In the genomic region with DNA sequence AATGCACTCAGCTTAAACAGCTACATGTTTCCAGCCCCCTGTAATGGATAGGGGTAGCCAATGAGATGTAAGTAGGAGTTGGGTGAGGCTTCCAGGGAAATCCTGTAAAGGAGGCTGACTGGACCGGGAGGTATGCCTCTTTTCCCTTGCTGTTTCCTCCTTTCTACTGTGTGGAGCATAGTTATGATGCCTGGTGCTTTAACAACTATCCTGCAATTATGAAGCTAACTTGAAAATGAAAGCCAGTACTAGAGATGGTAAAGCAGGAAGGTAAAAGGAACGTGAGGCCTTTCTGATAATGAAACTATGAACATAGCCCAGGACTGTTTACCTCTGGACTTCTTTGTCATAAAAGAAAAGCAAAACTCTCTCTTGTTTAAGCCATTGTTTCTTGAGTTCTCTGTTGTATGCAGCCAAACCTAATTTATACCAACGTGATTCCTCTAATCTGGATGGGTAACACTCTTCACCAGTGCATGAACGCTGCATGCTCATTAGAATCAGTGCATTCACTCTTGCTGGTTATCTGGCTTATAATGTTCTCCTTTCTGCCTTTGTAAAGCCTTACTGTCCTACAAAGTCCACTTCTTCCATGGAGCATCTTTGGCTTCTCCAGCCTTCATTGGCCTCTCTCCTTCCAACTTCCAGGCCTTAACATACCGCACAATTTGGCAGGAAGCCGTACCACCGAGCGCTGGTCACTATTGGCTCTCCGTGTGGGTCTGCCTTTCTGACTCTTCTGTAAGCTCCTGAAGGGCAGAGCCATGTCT, we compare ENCODE assay signal across 14 cellular contexts. TPM values are rescaled to one million over a fixed set of nuclear protein-coding genes. Genes with fewer than 3 reads are reported as not detected.
DNase-seq lines count a peak whose midpoint lies in the region; ATAC-seq, FAIRE-seq and TF ChIP-seq lines count a peak whose summit lies in the region.
"Had no signal": no experiment of that assay in that cellular context is flagged by ENCODE, and none has a peak within 500 bp of the region (broad histone marks: within the 10 kb centered on the region; RNA-seq: fewer than 3 reads in every experiment).

No MANE protein-coding gene starts in this region.

- in situ Hi-C loops in Panc1 (cut with HindIII; ENCODE audit: low pct_unique_long_range_greater_than_20kb, low sequenced_read_pairs) = no loop called here

- H3K27me3 Mint-ChIP-seq in T-helper 17 cell = peaks cover 44% of the 10 kb centered on the region

- H3K9me3 ChIP-seq in A549 (no peaks in the 10 kb centered on the region), Panc1 (ENCODE audit: control insufficient read depth, insufficient read depth, low read depth, low read length) (no peaks in the 10 kb centered on the region), T-helper 17 cell (ENCODE audit: control insufficient read depth, low read length, poor library complexity, severe bottlenecking) (no peaks in the 10 kb centered on the region)
- H3K9me3 ChIP-seq: tibial nerve had no signal

- H3K36me3 Mint-ChIP-seq in T-helper 17 cell (ENCODE audit: low read depth) = no peaks in the 10 kb centered on the region
- H3K36me3 Mint-ChIP-seq: naive B cell had no signal

- no peaks in the 10 kb centered on the region for H3K27me3 ChIP-seq in Panc1 (ENCODE audit: control insufficient read depth, insufficient read depth, low read length)
- H3K27me3 ChIP-seq: tibial nerve had no signal

- DNase-seq in A549 (ENCODE audit: low read depth in 1 of 2, low spot score in 1 of 2) = no peak
- no peak for DNase-seq in Panc1 (ENCODE audit: low read depth, low spot score)
- DNase-seq in fibroblast of the aortic adventitia (ENCODE audit: low read depth) = peak; percentile 51
- DNase-seq in posterior cingulate gyrus = no peak
- no peak for DNase-seq in RCC 7860 (ENCODE audit: low spot score)
- no peak for DNase-seq in T-helper 17 cell
- DNase-seq: activated B cell treated with CpG ODN at 0.5 μM for 24 hours, activated T-cell treated with anti-CD3 and anti-CD28 coated beads for 4 hours, naive B cell, Right ventricle myocardium superior had no signal

- CTCF ChIA-PET in A549 (lab: Yijun Ruan, JAX) (interaction anchor here (0.9 to 1.5 kb wide), 3 partner anchors 26 to 174 kb away, joined by 4 read pairs; no protein-coding TSS in a partner anchor), Panc1 (lab: Charles Lee) (interaction anchor here (1.0 kb wide), 1 partner anchor 27 kb away, joined by 4 read pairs; no protein-coding TSS in a partner anchor)

- H3K36me3 ChIP-seq in Panc1 (ENCODE audit: control insufficient read depth, insufficient read depth, low read length) = no peaks in the 10 kb centered on the region
- H3K36me3 ChIP-seq: tibial nerve had no signal

- POLR2A ChIA-PET in A549 (lab: Yijun Ruan, JAX) (no interaction called here), Panc1 (lab: Charles Lee) (interaction anchor here (0.7 kb wide), 1 partner anchor 171 kb away, joined by 3 read pairs; no protein-coding TSS in a partner anchor)

- peak overlapping the region; percentile 44 to 54 for H3K27ac ChIP-seq in A549
- peak overlapping the region; percentile 75 for H3K27ac ChIP-seq in Panc1 (ENCODE audit: low read length)
- H3K27ac ChIP-seq: tibial nerve had no signal

- no peak for TF ChIP-seq POLR2A in A549 (IDR thresholded peaks at IDR 0.05; ENCODE audit: low read length)

- no peak overlapping the region for H3K4me3 Mint-ChIP-seq in T-helper 17 cell
- H3K4me3 Mint-ChIP-seq: activated B cell treated with CpG ODN at 0.5 μM for 24 hours, naive B cell had no signal

- peak overlapping the region; percentile 63 for H3K4me2 ChIP-seq in A549

- intact Hi-C loops in Panc1 (cut with micrococcal nuclease; ENCODE audit: unreplicated experiment) (no loop called here), posterior cingulate gyrus (cut with DNase I) (no loop called here)

- TF ChIP-seq CTCF in A549 (IDR thresholded peaks at IDR 0.05) = no peak
- no peak for TF ChIP-seq CTCF in Panc1 (IDR thresholded peaks at IDR 0.05)
- TF ChIP-seq CTCF in fibroblast of the aortic adventitia (IDR thresholded peaks at IDR 0.05; ENCODE audit: insufficient read depth, low read length) = no peak

- no peak overlapping the region for H3K27ac Mint-ChIP-seq in T-helper 17 cell
- H3K27ac Mint-ChIP-seq: activated B cell treated with CpG ODN at 0.5 μM for 24 hours, naive B cell had no signal

- H3K4me1 Mint-ChIP-seq in T-helper 17 cell = peaks cover 4% of the 10 kb centered on the region
- H3K4me1 Mint-ChIP-seq: activated B cell treated with CpG ODN at 0.5 μM for 24 hours, naive B cell had no signal

- H3K4me1 ChIP-seq in A549 (peaks cover 48% of the 10 kb centered on the region), Panc1 (ENCODE audit: control insufficient read depth, insufficient read depth, low read length) (peaks cover 14% of the 10 kb centered on the region)
- H3K4me1 ChIP-seq: tibial nerve had no signal

- FAIRE-seq in A549 (lab: Jason Lieb, UNC) = peak; percentile 86
- no peak for FAIRE-seq in RCC 7860 (lab: Jason Lieb, UNC)

- ATAC-seq in A549 (peak in 1 of 2 experiments; percentile 61; a peak in 3 of 6 replicates), GM21786 (IDR thresholded peaks at IDR 0.05; ENCODE audit: unreplicated experiment) (peak; percentile 55), Panc1 (peak; percentile 85), GM21423 (IDR thresholded peaks at IDR 0.05; ENCODE audit: unreplicated experiment) (no peak), T-helper 17 cell (no peak)
- ATAC-seq: sciatic nerve had no signal

- H3K4me3 ChIP-seq in A549 (no peak overlapping the region), Panc1 (ENCODE audit: low read depth in 2 of 2, low read length in 2 of 2) (peak overlapping the region; percentile 24 to 48), fibroblast of the aortic adventitia (ENCODE audit: low read depth, low read length) (no peak overlapping the region)
- H3K4me3 ChIP-seq: tibial nerve had no signal

- no TSS peak for BruUV-seq in Panc1 (replicated peaks; lab: Mats Ljungman, UMichigan)

- TF ChIP-seq RAD21 in A549 (conservative IDR thresholded peaks at IDR 0.05 in 1 of 2, IDR thresholded peaks at IDR 0.05 in 1 of 2) = no peak

- no peak for TF ChIP-seq EP300 in A549 (IDR thresholded peaks at IDR 0.05)

- 72% methylated on average over 9 of the region's 9 CpGs for WGBS in A549 (ENCODE audit: missing lambda C conversion rate)

TF ChIP-seq in A549, 52 proteins besides CTCF, POLR2A, EP300 and RAD21:
- TF ChIP-seq HDAC2 (IDR thresholded peaks at IDR 0.05) (no peak), MAFK (IDR thresholded peaks at IDR 0.05; ENCODE audit: partially characterized antibody) (no peak), ZC3H11A (IDR thresholded peaks at IDR 0.05) (no peak), CBX8 (IDR thresholded peaks at IDR 0.05) (no peak), NR3C1 (IDR thresholded peaks at IDR 0.05) (no peak), KDM1A (IDR thresholded peaks at IDR 0.05; ENCODE audit: low read depth) (no peak), SREBF2 (IDR thresholded peaks at IDR 0.05) (no peak)
- TF ChIP-seq, protein P1, sequence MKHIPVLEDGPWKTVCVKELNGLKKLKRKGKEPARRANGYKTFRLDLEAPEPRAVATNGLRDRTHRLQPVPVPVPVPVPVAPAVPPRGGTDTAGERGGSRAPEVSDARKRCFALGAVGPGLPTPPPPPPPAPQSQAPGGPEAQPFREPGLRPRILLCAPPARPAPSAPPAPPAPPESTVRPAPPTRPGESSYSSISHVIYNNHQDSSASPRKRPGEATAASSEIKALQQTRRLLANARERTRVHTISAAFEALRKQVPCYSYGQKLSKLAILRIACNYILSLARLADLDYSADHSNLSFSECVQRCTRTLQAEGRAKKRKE (CRISPR knock-in tag; IDR thresholded peaks at IDR 0.05; ENCODE audit: low read depth) = no peak
- TF ChIP-seq, protein P2, sequence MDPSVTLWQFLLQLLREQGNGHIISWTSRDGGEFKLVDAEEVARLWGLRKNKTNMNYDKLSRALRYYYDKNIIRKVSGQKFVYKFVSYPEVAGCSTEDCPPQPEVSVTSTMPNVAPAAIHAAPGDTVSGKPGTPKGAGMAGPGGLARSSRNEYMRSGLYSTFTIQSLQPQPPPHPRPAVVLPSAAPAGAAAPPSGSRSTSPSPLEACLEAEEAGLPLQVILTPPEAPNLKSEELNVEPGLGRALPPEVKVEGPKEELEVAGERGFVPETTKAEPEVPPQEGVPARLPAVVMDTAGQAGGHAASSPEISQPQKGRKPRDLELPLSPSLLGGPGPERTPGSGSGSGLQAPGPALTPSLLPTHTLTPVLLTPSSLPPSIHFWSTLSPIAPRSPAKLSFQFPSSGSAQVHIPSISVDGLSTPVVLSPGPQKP (IDR thresholded peaks at IDR 0.05; ENCODE audit: low read depth, low read length) = no peak

RNA-seq across cellular contexts. Expression of a gene that starts 8.3 kb away (rescaled TPM):
- polyA plus RNA-seq in A549 (2011; rRNA removed) (22.3 and 28.9 TPM in 2 replicates), A549 (2017; fragmentation: RNase III; extraction: RNeasy Plus Mini Kit Qiagen cat#74134 plus additional on column Dnase treatment) (14.8 to 17.6 TPM (median 17.0 TPM) in 3 replicates)
- polyA plus RNA-seq in A549 (2012; cell fraction: cytosol; rRNA removed) = 4.2 and 5.0 TPM in 2 replicates
- polyA plus RNA-seq in A549 (2012; cell fraction: nucleus; rRNA removed) = 14.0 and 16.4 TPM in 2 replicates
- 86.4 and 88.2 TPM in 2 replicates for polyA minus RNA-seq in A549 (2011; rRNA and poly(A)+ RNA removed)
- total RNA-seq in Panc1 (2021; ENCODE audit: unreplicated experiment) (34.8 TPM), fibroblast of the aortic adventitia (ENCODE audit: low replicate concordance) (10.1 and 26.2 TPM in 2 replicates), T-helper 17 cell (under 1 TPM; 0.05 to 0.16 TPM)
- polyA plus RNA-seq in Panc1 (2012; ENCODE audit: insufficient read length) = 14.1 TPM
- total RNA-seq: activated B cell treated with CpG ODN at 0.5 μM for 24 hours had no signal

RNA-seq across cellular contexts. Expression of a gene that starts 52.2 kb away (rescaled TPM):
- polyA plus RNA-seq in A549 (2011; rRNA removed) (25.9 and 44.0 TPM in 2 replicates), A549 (2017; fragmentation: RNase III; extraction: RNeasy Plus Mini Kit Qiagen cat#74134 plus additional on column Dnase treatment) (21.6 to 24.8 TPM (median 22.6 TPM) in 3 replicates)
- polyA plus RNA-seq in A549 (2012; cell fraction: cytosol; rRNA removed) = 7.1 and 7.8 TPM in 2 replicates
- 21.9 and 33.6 TPM in 2 replicates for polyA plus RNA-seq in A549 (2012; cell fraction: nucleus; rRNA removed)
- 33.7 and 37.3 TPM in 2 replicates for polyA minus RNA-seq in A549 (2011; rRNA and poly(A)+ RNA removed)
- total RNA-seq in Panc1 (2021; ENCODE audit: unreplicated experiment) (38.8 TPM), fibroblast of the aortic adventitia (ENCODE audit: low replicate concordance) (31.2 and 33.2 TPM in 2 replicates), T-helper 17 cell (10 to 100 TPM; 35.8 to 41.6 TPM)
- polyA plus RNA-seq in Panc1 (2012; ENCODE audit: insufficient read length) = 8.5 TPM

RNA-seq across cellular contexts. Expression of a gene that starts 52.3 kb away (rescaled TPM):
- polyA plus RNA-seq in A549 (2011; rRNA removed) (26.8 and 38.3 TPM in 2 replicates), A549 (2017; fragmentation: RNase III; extraction: RNeasy Plus Mini Kit Qiagen cat#74134 plus additional on column Dnase treatment) (10.7 to 13.2 TPM (median 12.5 TPM) in 3 replicates)
- polyA plus RNA-seq in A549 (2012; cell fraction: cytosol; rRNA removed) = 5.1 and 5.5 TPM in 2 replicates
- 3.3 TPM in 2 replicates for polyA plus RNA-seq in A549 (2012; cell fraction: nucleus; rRNA removed)
- 5.1 and 8.0 TPM in 2 replicates for polyA minus RNA-seq in A549 (2011; rRNA and poly(A)+ RNA removed)
- total RNA-seq in Panc1 (2021; ENCODE audit: unreplicated experiment) (6.7 TPM), fibroblast of the aortic adventitia (ENCODE audit: low replicate concordance) (10.5 and 15.3 TPM in 2 replicates), T-helper 17 cell (10 to 100 TPM; 28.1 to 34.5 TPM)
- polyA plus RNA-seq in Panc1 (2012; ENCODE audit: insufficient read length) = 8.6 TPM

Comparison
In these comparisons a context has a peak if more than half of its experiments do, and no peak if none do; other contexts are left out.
1. ATAC-seq: peak in GM21786 (single experiment) and Panc1 (single experiment); none in GM21423 (single experiment) and T-helper 17 cell (single experiment).
2. H3K4me3 ChIP-seq: peak in Panc1 (2 of 2); none in A549 (single experiment) and fibroblast of the aortic adventitia (single experiment).